7 cellular contexts compared by ENCODE assay signal in genomic region chrX:134144231-134144630, GRCh38.
DNase-seq lines count a peak whose midpoint lies in the region; ATAC-seq, FAIRE-seq and TF ChIP-seq lines count a peak whose summit lies in the region.

No MANE protein-coding gene starts in this region.

- no peak for TF ChIP-seq POLR2A in gastrocnemius medialis (IDR thresholded peaks at IDR 0.05)

- H3K4me3 ChIP-seq in gastrocnemius medialis: no peak overlapping the region

- POLR2A ChIA-PET in GM10248 (lab: Yijun Ruan, JAX): no interaction called here

- CTCF ChIA-PET in GM10248 (lab: Yijun Ruan, JAX): interaction anchor here (1.0 to 1.6 kb wide), 5 partner anchors 10 to 354 kb away, joined by 3 to 9 read pairs (median 6); no protein-coding TSS in a partner anchor

- ATAC-seq in GM19455 (IDR thresholded peaks at IDR 0.05; ENCODE audit: unreplicated experiment) (peak; percentile 63), gastrocnemius medialis (no peak)

- H3K9me3 Mint-ChIP-seq in chondrocyte (ENCODE audit: low read depth): no peaks in the 10 kb centered on the region

- H3K4me1 ChIP-seq in gastrocnemius medialis: no peaks in the 10 kb centered on the region

- H3K27ac Mint-ChIP-seq in chondrocyte (ENCODE audit: unreplicated experiment): no peak overlapping the region

- H3K36me3 Mint-ChIP-seq in chondrocyte (ENCODE audit: low read depth): no peaks in the 10 kb centered on the region

- no peak overlapping the region for H3K27ac ChIP-seq in gastrocnemius medialis

- H3K4me1 Mint-ChIP-seq in chondrocyte (ENCODE audit: low read depth): no peaks in the 10 kb centered on the region

- no peaks in the 10 kb centered on the region for H3K36me3 ChIP-seq in gastrocnemius medialis

- intact Hi-C loops in gastrocnemius medialis (cut with DNase I; ENCODE audit: low total_unique reads): no loop called here

- TF ChIP-seq CTCF in GM10248 (IDR thresholded peaks at IDR 0.05; ENCODE audit: control extremely low read depth, extremely low read depth, low read depth, missing control alignments) (peak; percentile 36), chondrocyte (IDR thresholded peaks at IDR 0.05) (peak; percentile 86), gastrocnemius medialis (IDR thresholded peaks at IDR 0.05 in 4 of 5, conservative IDR thresholded peaks at IDR 0.05 in 1 of 5) (no peak)

- H3K4me3 Mint-ChIP-seq in chondrocyte (ENCODE audit: unreplicated experiment): no peak overlapping the region

- no peaks in the 10 kb centered on the region for H3K27me3 ChIP-seq in gastrocnemius medialis

- peak; percentile 24 for DNase-seq in GM10248 (ENCODE audit: extremely low spot score)
- DNase-seq in Kasumi-1 (lab: John Stamatoyannopoulos, UW): peak; percentile 26 to 59
- DNase-seq in chondrocyte (ENCODE audit: low spot score): no peak
- DNase-seq in urothelium cell line (ENCODE audit: low spot score): peak; percentile 1
- no peak for DNase-seq in DMS79 (lab: John Stamatoyannopoulos, UW)
- no peak for DNase-seq in gastrocnemius medialis

- FAIRE-seq in urothelium cell line (lab: Jason Lieb, UNC): no peak

- no peaks in the 10 kb centered on the region for H3K9me3 ChIP-seq in gastrocnemius medialis

- H3K27me3 Mint-ChIP-seq in chondrocyte (ENCODE audit: low read depth): no peaks in the 10 kb centered on the region

- in situ Hi-C loops in gastrocnemius medialis (cut with MboI; ENCODE audit: low sequenced_read_pairs in 4 of 4): no loop called here

Comparison
In these comparisons a context has a peak if more than half of its experiments do, and no peak if none do; other contexts are left out.
1. DNase-seq: peak in GM10248 (single experiment), Kasumi-1 (2 of 2) and urothelium cell line (single experiment); none in chondrocyte (single experiment), DMS79 (single experiment) and gastrocnemius medialis (0 of 2).
2. CTCF ChIP-seq: peak in GM10248 (single experiment) and chondrocyte (single experiment); none in gastrocnemius medialis (0 of 5).